In genomic region chr9:9917400-9917799, GRCh38 we compare ENCODE assay signal across 31 cellular contexts.
"Had no signal": no experiment of that assay in that cellular context is flagged by ENCODE, and none has a peak within 500 bp of the region (broad histone marks: within the 10 kb centered on the region; RNA-seq: fewer than 3 reads in every experiment).

No MANE protein-coding gene starts in this region.

- H3K79me2 ChIP-seq: parathyroid adenoma had no signal

- H2AFZ ChIP-seq: neural progenitor cell, parathyroid adenoma had no signal

- H3K36me3 Mint-ChIP-seq: neural progenitor cell; stimulated activated memory B cell treated with anti-CD40 and anti-IgM and Interleukin-4, amounts not matched to agents 10 μg/mL and 1 μg/mL and 100 μg/mL, for 72 hours; type B pancreatic cell had no signal

- ATAC-seq: natural killer cell; psoas muscle; right cardiac atrium; sciatic nerve; stimulated activated memory B cell treated with anti-CD40 and anti-IgM and Interleukin-4, amounts not matched to agents 10 μg/mL and 1 μg/mL and 100 μg/mL, for 72 hours; stimulated activated naive CD8-positive, alpha-beta T cell treated with anti-CD3 and anti-CD28 coated beads, Interleukin-15, amount 100 ng/mL, for 72 hours; stimulated activated naive CD8-positive, alpha-beta T cell treated with anti-CD3 and anti-CD28 coated beads, Interleukin-15, Interleukin-2, amounts not matched to agents 100 U/mL and 50 U/mL, for 24 hours; upper lobe of right lung had no signal

- H3K36me3 ChIP-seq: neural progenitor cell, ovary, spleen, suprapubic skin, tibial artery, transverse colon, upper lobe of right lung, uterus had no signal

- H3K27me3 Mint-ChIP-seq: progenitor cell of endocrine pancreas; stimulated activated memory B cell treated with anti-CD40 and anti-IgM and Interleukin-4, amounts not matched to agents 10 μg/mL and 1 μg/mL and 100 μg/mL, for 72 hours; stimulated activated naive CD8-positive, alpha-beta T cell treated with anti-CD3 and anti-CD28 coated beads, Interleukin-15, amount 100 ng/mL, for 72 hours; type B pancreatic cell had no signal

- H3K9ac ChIP-seq: neural progenitor cell, parathyroid adenoma had no signal

- H3K4me3 Mint-ChIP-seq: natural killer cell; nephron; neural progenitor cell; stimulated activated memory B cell treated with anti-CD40 and anti-IgM and Interleukin-4, amounts not matched to agents 10 μg/mL and 1 μg/mL and 100 μg/mL, for 72 hours; stimulated activated naive CD8-positive, alpha-beta T cell treated with anti-CD3 and anti-CD28 coated beads, Interleukin-15, amount 100 ng/mL, for 72 hours; type B pancreatic cell had no signal

- H3K9me3 ChIP-seq: ovary, psoas muscle, testis, upper lobe of right lung, uterus had no signal

- H3K4me2 ChIP-seq: neural progenitor cell, smooth muscle cell had no signal

- H3K27me3 ChIP-seq: neural progenitor cell, ovary, spleen, suprapubic skin, testis, tibial artery, transverse colon, upper lobe of right lung, uterus had no signal

- H3K4me1 ChIP-seq: parathyroid adenoma, psoas muscle, spleen, suprapubic skin, testis, tibial artery, transverse colon, upper lobe of right lung, uterus had no signal

- H3K4me3 ChIP-seq: neural progenitor cell, ovary, psoas muscle, skin epidermis, smooth muscle cell, spleen, suprapubic skin, testis, tibial artery, transverse colon, upper lobe of right lung, uterus had no signal

- H3K27ac ChIP-seq: neural progenitor cell, ovary, parathyroid adenoma, psoas muscle, skin epidermis, spleen, suprapubic skin, testis, tibial artery, transverse colon, upper lobe of right lung, uterus had no signal

- H3K4me1 Mint-ChIP-seq: natural killer cell; nephron; stimulated activated memory B cell treated with anti-CD40 and anti-IgM and Interleukin-4, amounts not matched to agents 10 μg/mL and 1 μg/mL and 100 μg/mL, for 72 hours; stimulated activated naive CD8-positive, alpha-beta T cell treated with anti-CD3 and anti-CD28 coated beads, Interleukin-15, amount 100 ng/mL, for 72 hours had no signal

- H3K27ac Mint-ChIP-seq: natural killer cell; nephron; neural progenitor cell; progenitor cell of endocrine pancreas; stimulated activated memory B cell treated with anti-CD40 and anti-IgM and Interleukin-4, amounts not matched to agents 10 μg/mL and 1 μg/mL and 100 μg/mL, for 72 hours; stimulated activated naive CD8-positive, alpha-beta T cell treated with anti-CD3 and anti-CD28 coated beads, Interleukin-15, amount 100 ng/mL, for 72 hours; type B pancreatic cell had no signal

- DNase-seq: natural killer cell; occipital lobe; ovary; posterior cingulate gyrus; psoas muscle; right cardiac atrium; spleen; stimulated activated CD4-positive, alpha-beta T cell treated with anti-CD3 and anti-CD28 coated beads, Interleukin-12 subunit alpha, Interleukin-12 subunit beta, amount 100 ng/mL, for 4 hours; stimulated activated CD4-positive, alpha-beta T cell treated with anti-CD3 and anti-CD28 coated beads, Interleukin-1b, Interleukin-23, amount 100 ng/mL, for 48 hours; stimulated activated CD4-positive, alpha-beta T cell treated with anti-CD3 and anti-CD28 coated beads, Interleukin-4, amount 100 ng/mL, for 1 hour; stimulated activated CD4-positive, alpha-beta T cell treated with anti-CD3 and anti-CD28 coated beads, Interleukin-4, amount 100 ng/mL, for 4 hours; stimulated activated CD8-positive, alpha-beta memory T cell treated with anti-CD3 and anti-CD28 coated beads, Interleukin-4, amount 100 ng/mL, for 48 hours; stimulated activated naive CD4-positive, alpha-beta T cell; stimulated activated naive CD8-positive, alpha-beta T cell treated with anti-CD3 and anti-CD28 coated beads, Interleukin-15, amount 100 ng/mL, for 72 hours; stimulated activated naive CD8-positive, alpha-beta T cell treated with anti-CD3 and anti-CD28 coated beads, Interleukin-15, Interleukin-2, amounts not matched to agents 100 U/mL and 50 U/mL, for 24 hours; substantia nigra; testis; tibial artery; transverse colon; upper lobe of right lung; uterus had no signal
